13 cellular contexts compared by ENCODE assay signal in the genomic region with DNA sequence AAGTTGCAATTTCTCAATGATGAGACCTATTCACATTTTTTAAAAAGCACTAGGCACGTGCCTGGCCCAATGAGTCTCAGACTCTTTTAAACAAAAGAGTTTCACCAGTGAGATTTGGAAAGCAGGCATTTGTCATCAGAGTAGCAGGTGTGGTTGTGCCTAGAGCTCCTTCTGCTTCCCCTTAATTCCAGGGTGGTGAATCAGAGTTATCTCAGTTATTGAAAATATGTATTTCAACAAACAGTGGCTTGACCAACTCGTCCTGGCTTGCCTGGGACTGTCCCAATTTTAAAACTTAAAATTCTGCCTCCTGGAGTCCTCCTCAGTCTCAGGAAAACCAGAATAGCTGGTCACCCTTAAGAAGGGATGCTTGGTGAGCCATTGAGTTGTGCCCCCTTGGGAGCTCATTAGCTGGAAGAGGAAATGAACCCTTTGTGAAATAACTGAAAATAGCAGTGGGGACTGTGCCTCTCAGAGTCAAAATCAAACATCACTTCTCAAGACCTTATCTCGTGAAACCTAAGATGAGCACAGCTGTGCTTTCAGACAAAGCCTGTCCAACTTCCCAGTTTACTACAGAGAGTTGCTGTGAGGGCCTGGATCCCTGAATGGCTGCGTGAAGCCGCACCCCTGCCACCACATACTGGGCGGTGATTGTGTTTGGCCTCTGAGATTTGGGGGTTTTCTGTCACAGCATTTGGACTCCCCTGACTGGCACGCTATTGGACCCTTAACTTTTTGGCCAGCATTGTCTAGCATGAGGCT.
A peak's percentile ranks its signal among the peaks of the same experiment; 100 is the strongest.
DNase-seq lines count a peak whose midpoint lies in the region; ATAC-seq and TF ChIP-seq lines count a peak whose summit lies in the region.
"Had no signal": no experiment of that assay in that cellular context is flagged by ENCODE, and none has a peak within 500 bp of the region (broad histone marks: within the 10 kb centered on the region; RNA-seq: fewer than 3 reads in every experiment).

No MANE protein-coding gene starts in this region.

- 64% methylated on average over 7 of the region's 7 CpGs for WGBS in SK-N-SH (ENCODE audit: low lambda C conversion rate)
- 74 to 80% methylated on average over 7 of the region's 7 CpGs for WGBS in tibial nerve, 2 donors

- no peaks in the 10 kb centered on the region for H3K27me3 ChIP-seq in GM23338 (ENCODE audit: insufficient read depth)
- H3K27me3 ChIP-seq in SK-N-SH (ENCODE audit: insufficient read depth): no peaks in the 10 kb centered on the region
- H3K27me3 ChIP-seq in foreskin keratinocyte: no peaks in the 10 kb centered on the region
- H3K27me3 ChIP-seq in tibial nerve: no peaks in the 10 kb centered on the region
- H3K27me3 ChIP-seq: right lobe of liver had no signal

- H2AFZ ChIP-seq in GM23338: 0 out of 2 replicates have a peak overlapping the region, but pooled peaks have one; percentile 66
- no peak overlapping the region for H2AFZ ChIP-seq in SK-N-SH (ENCODE audit: low read depth)

- H3K36me3 Mint-ChIP-seq in GM23338 (ENCODE audit: low read depth): no peaks in the 10 kb centered on the region; the same call in 2 of the 3 replicates

- TF ChIP-seq EP300 in SK-N-SH (IDR thresholded peaks at IDR 0.05; ENCODE audit: borderline replicate concordance in 1 of 2, low read depth in 1 of 2, low read length in 1 of 2) (peak in 1 of 2 experiments; percentile 70; a peak in 1 of 4 replicates), tibial nerve (IDR thresholded peaks at IDR 0.05) (peak in 1 of 2 donors; percentile 14)

- H3K4me1 Mint-ChIP-seq in GM23338: no peaks in the 10 kb centered on the region

- no peaks in the 10 kb centered on the region for H3K4me1 ChIP-seq in GM23338 (ENCODE audit: insufficient read depth)
- H3K4me1 ChIP-seq in SK-N-SH (ENCODE audit: control insufficient read depth in 1 of 2, insufficient read depth in 2 of 2, low read depth in 1 of 2, low read length in 1 of 2): peaks cover 0 to 4% of the 10 kb centered on the region in 2 experiments; a peak in 1 of 4 replicates
- peaks cover 36% of the 10 kb centered on the region for H3K4me1 ChIP-seq in foreskin keratinocyte
- H3K4me1 ChIP-seq in tibial nerve: peaks cover 0 to 20% (median 0%) of the 10 kb centered on the region in 4 donors
- H3K4me1 ChIP-seq: right lobe of liver had no signal

- TF ChIP-seq CTCF in GM23338 (conservative IDR thresholded peaks at IDR 0.05; ENCODE audit: low read depth in 2 of 2) (no peak), SK-N-SH (IDR thresholded peaks at IDR 0.05) (no peak), foreskin keratinocyte (conservative IDR thresholded peaks at IDR 0.05) (peak; percentile 49), tibial nerve (IDR thresholded peaks at IDR 0.05) (no peak)

- H3K79me2 ChIP-seq in GM23338 (replicated peaks; ENCODE audit: insufficient read depth) (no peaks in the 10 kb centered on the region), SK-N-SH (ENCODE audit: insufficient read depth) (no peaks in the 10 kb centered on the region)

- ATAC-seq in GM23338 (no peak), foreskin keratinocyte (peak; percentile 87), HG03342 (IDR thresholded peaks at IDR 0.05; ENCODE audit: unreplicated experiment) (no peak)
- ATAC-seq: right lobe of liver had no signal

- H3K4me3 Mint-ChIP-seq in GM23338: no peak overlapping the region

- POLR2A ChIA-PET in SK-N-SH (lab: Yijun Ruan, JAX): no interaction called here

- H3K9ac ChIP-seq in SK-N-SH: no peak overlapping the region

- H4K20me1 ChIP-seq in GM23338 (replicated peaks; ENCODE audit: insufficient read depth) (no peaks in the 10 kb centered on the region), SK-N-SH (ENCODE audit: insufficient read depth) (no peaks in the 10 kb centered on the region)

- peaks cover 2% of the 10 kb centered on the region for H3K27me3 Mint-ChIP-seq in GM23338 (ENCODE audit: insufficient read depth, low read depth, poor library complexity)

- H3K27ac Mint-ChIP-seq in GM23338: no peak overlapping the region

- H3K9me2 ChIP-seq in GM23338 (ENCODE audit: insufficient read depth) (no peaks in the 10 kb centered on the region), SK-N-SH (no peaks in the 10 kb centered on the region)

- no peak for TF ChIP-seq POLR2A in tibial nerve (IDR thresholded peaks at IDR 0.05)

- no peak overlapping the region for H3K4me2 ChIP-seq in GM23338
- 0 out of 2 replicates have a peak overlapping the region, but pooled peaks have one; percentile 8 for H3K4me2 ChIP-seq in SK-N-SH

- H3F3A ChIP-seq in GM23338 (replicated peaks; ENCODE audit: low read depth) (no peaks in the 10 kb centered on the region), SK-N-SH (replicated peaks; ENCODE audit: insufficient read depth) (peaks cover 8% of the 10 kb centered on the region)

- CTCF ChIA-PET in SK-N-SH (lab: Yijun Ruan, JAX): interaction anchor here (0.6 to 1.8 kb wide), 3 partner anchors 25 to 258 kb away, joined by 3 to 6 read pairs (median 4); no protein-coding TSS in a partner anchor

- H3K4me3 ChIP-seq in GM23338: no peak overlapping the region
- no peak overlapping the region for H3K4me3 ChIP-seq in SK-N-SH (ENCODE audit: low read depth in 2 of 2, low read length in 1 of 2)
- H3K4me3 ChIP-seq in tibial nerve: no peak overlapping the region
- H3K4me3 ChIP-seq: right lobe of liver had no signal

- peaks cover 1% of the 10 kb centered on the region; the same call in 2 of the 3 replicates for H3K9me3 Mint-ChIP-seq in GM23338

- H3K27ac ChIP-seq in GM23338 (ENCODE audit: low read depth) (no peak overlapping the region), SK-N-SH (ENCODE audit: low read depth in 2 of 2, low read length in 1 of 2) (peak overlapping the region; percentile 5 to 55; a peak in 1 of 4 replicates), foreskin keratinocyte (peak overlapping the region; percentile 79), tibial nerve (peak overlapping the region in 2 of 4 donors; percentile 64 to 71), caudate nucleus (ENCODE audit: low read depth, low read length) (no peak overlapping the region)
- H3K27ac ChIP-seq: HL-60, right lobe of liver had no signal

- H3K9me3 ChIP-seq in SK-N-SH (no peaks in the 10 kb centered on the region), tibial nerve (peaks cover 0 to 8% (median 0%) of the 10 kb centered on the region in 4 donors)
- H3K9me3 ChIP-seq: right lobe of liver had no signal

- H3K36me3 ChIP-seq in GM23338 (ENCODE audit: insufficient read depth) (no peaks in the 10 kb centered on the region), SK-N-SH (replicated peaks in 1 of 2; ENCODE audit: control insufficient read depth in 1 of 2, insufficient read depth in 2 of 2, low read length in 1 of 2) (no peaks in the 10 kb centered on the region), tibial nerve (no peaks in the 10 kb centered on the region)
- H3K36me3 ChIP-seq: right lobe of liver had no signal

- no peak for TF ChIP-seq RAD21 in SK-N-SH (IDR thresholded peaks at IDR 0.05; ENCODE audit: low read length)

- DNase-seq in 8988T (peak; percentile 63), GM23338 (ENCODE audit: low spot score) (no peak), SK-N-SH (no peak), foreskin keratinocyte (peak; percentile 97 to 99), tibial nerve (ENCODE audit: low spot score in 2 of 2) (no peak), OCI-M1 (lab: John Stamatoyannopoulos, UW) (no peak), caudate nucleus (lab: John Stamatoyannopoulos, UW) (no peak)
- DNase-seq: activated T-cell treated with anti-CD3 and anti-CD28 coated beads for 4 hours, C1 segment of cervical spinal cord, left cardiac atrium, right lobe of liver had no signal

TF ChIP-seq in GM23338, 12 proteins besides CTCF, POLR2A, EP300 and RAD21 (continues in another document):
- no peak for TF ChIP-seq JUNB (IDR thresholded peaks at IDR 0.05; ENCODE audit: unreplicated experiment)

TF ChIP-seq in SK-N-SH, 30 proteins besides CTCF, POLR2A, EP300 and RAD21:
- peak; percentile 28; the same call in 1 of the 2 replicates for TF ChIP-seq POLR2AphosphoS5 (IDR thresholded peaks at IDR 0.05; ENCODE audit: low read depth, low read length)
- peak; percentile 68; the same call in 1 of the 2 replicates for TF ChIP-seq TEAD4 (IDR thresholded peaks at IDR 0.05; ENCODE audit: borderline replicate concordance, insufficient read depth)
- peak; percentile 75; the same call in 1 of the 2 replicates for TF ChIP-seq FOSL2 (IDR thresholded peaks at IDR 0.05; ENCODE audit: borderline replicate concordance, low read depth)
- peak; percentile 26; the same call in 1 of the 2 replicates for TF ChIP-seq NFIC (IDR thresholded peaks at IDR 0.05; ENCODE audit: borderline replicate concordance)
- TF ChIP-seq, protein P1, sequence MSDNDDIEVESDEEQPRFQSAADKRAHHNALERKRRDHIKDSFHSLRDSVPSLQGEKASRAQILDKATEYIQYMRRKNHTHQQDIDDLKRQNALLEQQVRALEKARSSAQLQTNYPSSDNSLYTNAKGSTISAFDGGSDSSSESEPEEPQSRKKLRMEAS (IDR thresholded peaks at IDR 0.05; ENCODE audit: low read depth): peak; percentile 84
- peak; percentile 84 for TF ChIP-seq TCF12 (IDR thresholded peaks at IDR 0.05)
- no peak for TF ChIP-seq SIN3A (IDR thresholded peaks at IDR 0.05; ENCODE audit: borderline replicate concordance, low read depth, low read length)
- peak; percentile 81 for TF ChIP-seq JUND (IDR thresholded peaks at IDR 0.05)
- no peak for TF ChIP-seq FOXM1 (IDR thresholded peaks at IDR 0.05; ENCODE audit: low read depth)
- no peak for TF ChIP-seq MEF2A (IDR thresholded peaks at IDR 0.05; ENCODE audit: borderline replicate concordance, low read depth)
- TF ChIP-seq, protein P2, sequence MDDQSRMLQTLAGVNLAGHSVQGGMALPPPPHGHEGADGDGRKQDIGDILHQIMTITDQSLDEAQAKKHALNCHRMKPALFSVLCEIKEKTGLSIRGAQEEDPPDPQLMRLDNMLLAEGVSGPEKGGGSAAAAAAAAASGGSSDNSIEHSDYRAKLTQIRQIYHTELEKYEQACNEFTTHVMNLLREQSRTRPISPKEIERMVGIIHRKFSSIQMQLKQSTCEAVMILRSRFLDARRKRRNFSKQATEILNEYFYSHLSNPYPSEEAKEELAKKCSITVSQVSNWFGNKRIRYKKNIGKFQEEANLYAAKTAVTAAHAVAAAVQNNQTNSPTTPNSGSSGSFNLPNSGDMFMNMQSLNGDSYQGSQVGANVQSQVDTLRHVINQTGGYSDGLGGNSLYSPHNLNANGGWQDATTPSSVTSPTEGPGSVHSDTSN (IDR thresholded peaks at IDR 0.05): peak; percentile 42; the same call in 1 of the 2 replicates

Comparison
In these comparisons a context has a peak if more than half of its experiments do, and no peak if none do; other contexts are left out.
1. DNase-seq: peak in 8988T (single experiment) and foreskin keratinocyte (2 of 2); none in GM23338 (single experiment), SK-N-SH (single experiment), tibial nerve (0 of 2), OCI-M1 (single experiment) and caudate nucleus (0 of 61).
2. H3K27ac ChIP-seq: peak in SK-N-SH (2 of 2) and foreskin keratinocyte (single experiment); none in GM23338 (single experiment) and caudate nucleus (single experiment).